Comparison of ENCODE assay signal across 1 cellular context in the genomic region with DNA sequence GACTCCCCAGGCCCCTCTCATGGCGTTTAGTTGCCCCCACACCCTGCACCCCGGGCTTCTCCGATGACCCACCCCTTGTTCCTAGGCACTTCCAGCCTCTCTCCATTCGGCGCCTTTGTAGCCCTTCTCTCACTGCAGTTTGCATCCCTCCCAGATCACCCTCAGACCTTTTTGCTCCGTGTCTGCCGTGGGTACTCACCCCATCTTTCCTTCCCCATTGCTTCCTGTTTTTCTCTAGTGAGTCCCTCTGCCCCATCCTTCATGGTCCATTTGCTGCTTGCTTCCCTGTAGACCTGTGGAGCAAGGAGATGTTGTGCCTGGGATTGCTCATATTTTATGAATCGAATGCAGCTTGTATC.
TF ChIP-seq lines count a peak whose summit lies in the region.

No MANE protein-coding gene starts in this region.

TF ChIP-seq in GM23338, 12 proteins besides CTCF, POLR2A, EP300 and RAD21:
- TF ChIP-seq NANOG (IDR thresholded peaks at IDR 0.05; ENCODE audit: borderline replicate concordance) (no peak), CREB1 (CRISPR knock-in tag; IDR thresholded peaks at IDR 0.05; ENCODE audit: low read depth) (no peak), ZNF114 (CRISPR knock-in tag; IDR thresholded peaks at IDR 0.05) (no peak), ETS1 (IDR thresholded peaks at IDR 0.05) (no peak), POLR2AphosphoS5 (IDR thresholded peaks at IDR 0.05; ENCODE audit: low read depth) (no peak), EZH2phosphoT487 (IDR thresholded peaks at IDR 0.05; ENCODE audit: unreplicated experiment) (no peak), ZNF331 (CRISPR knock-in tag; IDR thresholded peaks at IDR 0.05; ENCODE audit: low read depth) (no peak), REST (IDR thresholded peaks at IDR 0.05; ENCODE audit: unreplicated experiment) (no peak), STAT1 (IDR thresholded peaks at IDR 0.05; ENCODE audit: unreplicated experiment) (no peak)
